Comparison of ENCODE assay signal across 8 cellular contexts in genomic region chr11:30128269-30128932, GRCh38.
DNase-seq lines count a peak whose midpoint lies in the region; ATAC-seq and FAIRE-seq lines count a peak whose summit lies in the region.

No MANE protein-coding gene starts in this region.

- no peak for FAIRE-seq in HTR-8/SVneo (lab: Jason Lieb, UNC)

- peak; percentile 71 for ATAC-seq in left lobe of liver
- no peak for ATAC-seq in GM21515 (IDR thresholded peaks at IDR 0.05; ENCODE audit: unreplicated experiment)

- DNase-seq in NCI-H1417 (lab: John Stamatoyannopoulos, UW) (peak; percentile 5 to 69 (median 47)), NCI-H1417 treated with DMSO at 0.1 percent for 48 hours (lab: John Stamatoyannopoulos, UW) (no peak), HTR-8/SVneo (ENCODE audit: insufficient read length, low spot score) (peak; percentile 10), amniotic stem cell (lab: John Stamatoyannopoulos, UW) (peak; percentile 17), left lobe of liver (ENCODE audit: low spot score) (no peak), NCI-H2029 (lab: John Stamatoyannopoulos, UW) (no peak)
- DNase-seq in effector CD8-positive, alpha-beta T cell (lab: John Stamatoyannopoulos, UW), result no peak

Comparison
In these comparisons a context has a peak if more than half of its experiments do, and no peak if none do; other contexts are left out.
1. DNase-seq: peak in NCI-H1417 (3 of 3), HTR-8/SVneo (single experiment) and amniotic stem cell (single experiment); none in NCI-H1417 treated with DMSO at 0.1 percent for 48 hours (single experiment), left lobe of liver (single experiment), effector CD8-positive, alpha-beta T cell (single experiment) and NCI-H2029 (single experiment).